Comparison of ENCODE assay signal across 15 cellular contexts in genomic region chr2:88074854-88075292, GRCh38. TPM values are rescaled to one million over a fixed set of nuclear protein-coding genes. Genes with fewer than 3 reads are reported as not detected.
DNase-seq lines count a peak whose midpoint lies in the region; ATAC-seq and TF ChIP-seq lines count a peak whose summit lies in the region.
"Had no signal": no experiment of that assay in that cellular context is flagged by ENCODE, and none has a peak within 500 bp of the region (broad histone marks: within the 10 kb centered on the region; RNA-seq: fewer than 3 reads in every experiment).

No MANE protein-coding gene starts in this region.

- peaks cover 0 to 3% of the 10 kb centered on the region in 2 donors for H3K36me3 ChIP-seq in gastrocnemius medialis
- H3K36me3 ChIP-seq in Karpas-422 (ENCODE audit: insufficient read depth, low read length) = no peaks in the 10 kb centered on the region

- H3K4me2 ChIP-seq in Karpas-422 (ENCODE audit: low read depth, low read length, poor library complexity, severe bottlenecking) = no peak overlapping the region
- H3K4me2 ChIP-seq: GM23338 had no signal

- intact Hi-C loops in gastrocnemius medialis (cut with DNase I; ENCODE audit: low total_unique reads) = no loop called here

- H3K4me3 ChIP-seq in HL-60 (replicated peaks; ENCODE audit: insufficient read depth, low read length) = no peak overlapping the region
- no peak overlapping the region for H3K4me3 ChIP-seq in gastrocnemius medialis
- H3K4me3 ChIP-seq in Karpas-422 (ENCODE audit: low read length) = no peak overlapping the region
- H3K4me3 ChIP-seq: GM23338 had no signal

- peak in 1 of 2 donors; percentile 49 for ATAC-seq in gastrocnemius medialis
- no peak for ATAC-seq in HG02840 (IDR thresholded peaks at IDR 0.05; ENCODE audit: low FRiP score, unreplicated experiment)
- ATAC-seq: activated T-cell treated with anti-CD3 and anti-CD28 coated beads, Interleukin-2, amount 50 U/mL, for 72 hours; GM23338; naive thymus-derived CD8-positive, alpha-beta T cell had no signal

- H4K20me1 ChIP-seq in Karpas-422 (ENCODE audit: insufficient read depth, low read depth, low read length) = no peaks in the 10 kb centered on the region

- peak overlapping the region; percentile 38 for H3K27ac ChIP-seq in HL-60 (replicated peaks)
- peak overlapping the region; percentile 44 to 98 (median 71) for H3K27ac ChIP-seq in gastrocnemius medialis
- H3K27ac ChIP-seq in Karpas-422 (ENCODE audit: low read length) = no peak overlapping the region

- no peaks in the 10 kb centered on the region for H3K79me2 ChIP-seq in Karpas-422 (ENCODE audit: low read length)

- H3K9me3 ChIP-seq in gastrocnemius medialis (no peaks in the 10 kb centered on the region), Karpas-422 (ENCODE audit: low read length) (no peaks in the 10 kb centered on the region)

- in situ Hi-C loops in gastrocnemius medialis (cut with MboI; ENCODE audit: low sequenced_read_pairs in 4 of 4) = loop anchor here in 1 of 4 donors (25.0 kb wide), 1 partner anchor 587 kb away; no protein-coding TSS in a partner anchor

- no peak for TF ChIP-seq POLR2A in gastrocnemius medialis (IDR thresholded peaks at IDR 0.05)

- no peak overlapping the region for H2AFZ ChIP-seq in Karpas-422 (ENCODE audit: low read length)
- H2AFZ ChIP-seq: GM23338 had no signal

- no peaks in the 10 kb centered on the region for H3K27me3 ChIP-seq in HL-60 (ENCODE audit: insufficient read depth, poor library complexity, severe bottlenecking)
- H3K27me3 ChIP-seq in gastrocnemius medialis = no peaks in the 10 kb centered on the region
- H3K27me3 ChIP-seq in Karpas-422 (ENCODE audit: low read length) = no peaks in the 10 kb centered on the region

- no peak overlapping the region for H3K9ac ChIP-seq in Karpas-422 (ENCODE audit: low read length)

- DNase-seq in HL-60 (ENCODE audit: low read depth in 1 of 2, low spot score in 1 of 2) (peak; percentile 43 to 62), RPMI7951 (ENCODE audit: low read depth) (peak; percentile 38), fibroblast of gingiva (ENCODE audit: low read depth) (peak; percentile 84), gastrocnemius medialis (no peak), NCI-H128 (lab: John Stamatoyannopoulos, UW; ENCODE audit: unreplicated experiment) (no peak), Karpas-422 (no peak)
- no peak for DNase-seq in effector CD8-positive, alpha-beta T cell (lab: John Stamatoyannopoulos, UW)
- DNase-seq: activated T-cell treated with anti-CD3 and anti-CD28 coated beads, Interleukin-2, amount 50 U/mL, for 72 hours; hippocampal formation; MM.1S; naive thymus-derived CD8-positive, alpha-beta T cell; OCI-M1 had no signal

- H3K4me1 ChIP-seq in gastrocnemius medialis (peaks cover 36 to 46% of the 10 kb centered on the region in 2 donors), Karpas-422 (ENCODE audit: low read length) (no peaks in the 10 kb centered on the region)

- H3K9me2 ChIP-seq in Karpas-422 (replicated peaks; ENCODE audit: insufficient read depth, low read length) = no peaks in the 10 kb centered on the region

- no peak for TF ChIP-seq CTCF in HL-60 (IDR thresholded peaks at IDR 0.05; ENCODE audit: insufficient read depth, low read length)
- TF ChIP-seq CTCF in gastrocnemius medialis (IDR thresholded peaks at IDR 0.05 in 4 of 5, conservative IDR thresholded peaks at IDR 0.05 in 1 of 5) = no peak

RNA-seq across cellular contexts. Expression of gene SMYD1, which starts 7.2 kb away (rescaled TPM):
- total RNA-seq in RPMI7951 (2014; rRNA removed; shearing (Covaris generic)) = not detected in 2 replicates
- 100 to 1,000 TPM; 107 to 214 (median 147) TPM for total RNA-seq in gastrocnemius medialis
- not detected in 2 replicates for total RNA-seq in Karpas-422 (2014; rRNA removed; shearing (Covaris generic); ENCODE audit: low replicate concordance)
- total RNA-seq: activated T-cell treated with anti-CD3 and anti-CD28 coated beads, Interleukin-2, amount 50 U/mL, for 72 hours; naive thymus-derived CD8-positive, alpha-beta T cell had no signal

RNA-seq across cellular contexts. Expression of gene KRCC1, which starts 19.3 kb away (rescaled TPM):
- 35.0 and 36.2 TPM in 2 replicates for total RNA-seq in RPMI7951 (2014; rRNA removed; shearing (Covaris generic))
- 10 to 100 TPM; 20.0 to 29.5 (median 27.2) TPM for total RNA-seq in gastrocnemius medialis
- total RNA-seq in Karpas-422 (2014; rRNA removed; shearing (Covaris generic); ENCODE audit: low replicate concordance) = 42.5 and 63.6 TPM in 2 replicates

RNA-seq across cellular contexts. Expression of gene FABP1, which starts 53.0 kb away (rescaled TPM):
- not detected in 2 replicates for total RNA-seq in RPMI7951 (2014; rRNA removed; shearing (Covaris generic))
- total RNA-seq in gastrocnemius medialis = 10 to 100 TPM in 1 of 4 donors, 1 to 10 TPM in 2, under 1 TPM in 1; 0.41 to 11.6 (median 5.2) TPM
- total RNA-seq in Karpas-422 (2014; rRNA removed; shearing (Covaris generic); ENCODE audit: low replicate concordance) = not detected in 2 replicates
- total RNA-seq: activated T-cell treated with anti-CD3 and anti-CD28 coated beads, Interleukin-2, amount 50 U/mL, for 72 hours; GM23338; naive thymus-derived CD8-positive, alpha-beta T cell had no signal

RNA-seq across cellular contexts. Expression of gene RNU2-63P, which starts 58.5 kb away (rescaled TPM):
- not detected in 2 replicates for total RNA-seq in RPMI7951 (2014; rRNA removed; shearing (Covaris generic))
- total RNA-seq in gastrocnemius medialis = not detected
- total RNA-seq in Karpas-422 (2014; rRNA removed; shearing (Covaris generic); ENCODE audit: low replicate concordance) = not detected in 2 replicates
- total RNA-seq: cerebellum, GM23338 had no signal

Comparison
In these comparisons a context has a peak if more than half of its experiments do, and no peak if none do; other contexts are left out.
1. DNase-seq: peak in HL-60 (2 of 2), RPMI7951 (single experiment) and fibroblast of gingiva (single experiment); none in gastrocnemius medialis (0 of 2), NCI-H128 (single experiment), Karpas-422 (single experiment) and effector CD8-positive, alpha-beta T cell (single experiment).
2. RNA of gene SMYD1, which starts 7.2 kb away (total RNA-seq): 107 to 214 TPM in gastrocnemius medialis; not detected in RPMI7951 and not detected in Karpas-422; every median in the first group is over 100 times any median in the second.